Comparison of ENCODE assay signal across 18 cellular contexts in the genomic region with DNA sequence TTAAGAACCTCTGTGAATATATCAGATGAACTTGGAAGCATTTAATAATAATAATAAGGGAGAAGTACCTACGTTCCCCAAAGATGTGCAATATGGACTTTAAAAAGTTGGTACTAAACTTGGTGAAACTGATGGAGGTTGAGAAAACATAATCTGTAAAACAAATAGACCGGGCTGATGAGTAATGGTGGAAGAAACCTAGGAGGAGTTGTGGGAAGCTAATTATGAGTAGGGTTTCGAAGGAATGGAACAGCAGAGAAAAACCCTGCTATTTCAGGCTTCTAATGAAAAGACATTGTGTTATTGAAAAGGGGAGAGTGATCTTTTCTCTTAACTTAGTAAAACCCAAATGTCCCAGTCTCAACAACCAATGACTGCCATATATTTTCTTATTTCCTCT.
DNase-seq lines count a peak whose midpoint lies in the region; ATAC-seq and TF ChIP-seq lines count a peak whose summit lies in the region.
"Had no signal": no experiment of that assay in that cellular context is flagged by ENCODE, and none has a peak within 500 bp of the region (broad histone marks: within the 10 kb centered on the region; RNA-seq: fewer than 3 reads in every experiment).

No MANE protein-coding gene starts in this region.

- peaks cover 29% of the 10 kb centered on the region for H3K36me3 Mint-ChIP-seq in HFFc6 (ENCODE audit: low read depth)

- peaks cover 0 to 11% (median 4%) of the 10 kb centered on the region in 4 donors for H3K9me3 ChIP-seq in upper lobe of left lung

- H3K4me1 ChIP-seq in ACC112 (ENCODE audit: control insufficient read depth, insufficient read depth, low read length, unreplicated experiment) (peaks cover 23% of the 10 kb centered on the region), upper lobe of left lung (no peaks in the 10 kb centered on the region)

- H3K27ac ChIP-seq in ACC112 (ENCODE audit: low read depth, low read length) (peak overlapping the region; percentile 24), upper lobe of left lung (no peak overlapping the region)

- H3K27me3 Mint-ChIP-seq in HFFc6 (ENCODE audit: insufficient read depth): no peaks in the 10 kb centered on the region

- no peaks in the 10 kb centered on the region for H3K27me3 ChIP-seq in ACC112 (ENCODE audit: insufficient read depth, low read length)
- no peaks in the 10 kb centered on the region for H3K27me3 ChIP-seq in upper lobe of left lung

- TF ChIP-seq CTCF in HFFc6 (IDR thresholded peaks at IDR 0.05): no peak
- no peak for TF ChIP-seq CTCF in upper lobe of left lung (IDR thresholded peaks at IDR 0.05)

- peaks cover 7% of the 10 kb centered on the region; the same call in 1 of the 2 replicates for H3K36me3 ChIP-seq in ACC112 (ENCODE audit: insufficient read depth, low read length)
- H3K36me3 ChIP-seq in upper lobe of left lung: no peaks in the 10 kb centered on the region

- H2AFZ ChIP-seq in ACC112 (ENCODE audit: low read length, unreplicated experiment): no peak overlapping the region

- ATAC-seq in upper lobe of left lung (ENCODE audit: low FRiP score in 2 of 2) (no peak), GM21360 (IDR thresholded peaks at IDR 0.05; ENCODE audit: unreplicated experiment) (no peak)
- ATAC-seq: HepG2 had no signal

- H3K27ac Mint-ChIP-seq in HFFc6: peak overlapping the region; percentile 36
- H3K27ac Mint-ChIP-seq: CD4-positive, alpha-beta T cell had no signal

- 45 to 71% methylated on average over 3 of the region's 3 CpGs for WGBS in upper lobe of left lung, 2 donors

- no peak for TF ChIP-seq POLR2A in upper lobe of left lung (IDR thresholded peaks at IDR 0.05)

- H3K79me2 ChIP-seq in ACC112 (ENCODE audit: control insufficient read depth, insufficient read depth, low read length, unreplicated experiment): no peaks in the 10 kb centered on the region

- peaks cover 17% of the 10 kb centered on the region for H3K4me1 Mint-ChIP-seq in HFFc6 (ENCODE audit: low read depth)

- CTCF ChIA-PET in HEK293T (lab: Yijun Ruan, JAX): no interaction called here

- TF ChIP-seq EP300 in upper lobe of left lung (IDR thresholded peaks at IDR 0.05): no peak

- H3K4me3 ChIP-seq in ACC112 (ENCODE audit: low read depth, low read length) (no peak overlapping the region), upper lobe of left lung (no peak overlapping the region)

- DNase-seq in HFFc6: peak; percentile 26
- peak; percentile 57 for DNase-seq in astrocyte of the hippocampus (ENCODE audit: low read depth, low spot score)
- DNase-seq in kidney glomerular epithelial cell (lab: John Stamatoyannopoulos, UW): peak; percentile 11
- no peak for DNase-seq in upper lobe of left lung
- DNase-seq in HEK293T (ENCODE audit: extremely low spot score): no peak
- DNase-seq in NAMALWA (ENCODE audit: low spot score): no peak
- DNase-seq: AML-193; Calu3; CD4-positive, alpha-beta T cell; DMS79 treated with DMSO at 0.1 percent for 48 hours; NCI-H187 treated with DMSO at 0.1 percent for 48 hours; NCI-H2171; NCI-H446 treated with DMSO at 0.1 percent for 48 hours; NCI-H774; SHP77 treated with DMSO at 0.1 percent for 48 hours had no signal

- H3K4me3 Mint-ChIP-seq in HFFc6: peak overlapping the region; percentile 8; the same call in 1 of the 2 replicates
- H3K4me3 Mint-ChIP-seq: CD4-positive, alpha-beta T cell had no signal

- POLR2A ChIA-PET in HEK293T (lab: Yijun Ruan, JAX): no interaction called here

- peaks cover 25% of the 10 kb centered on the region for H3K9me3 Mint-ChIP-seq in HFFc6

TF ChIP-seq in HEK293T, 16 proteins besides CTCF, POLR2A, EP300 and RAD21:
- TF ChIP-seq SP1 (IDR thresholded peaks at IDR 0.05) (no peak), L3MBTL2 (conservative IDR thresholded peaks at IDR 0.05) (no peak)
- TF ChIP-seq, protein P1, sequence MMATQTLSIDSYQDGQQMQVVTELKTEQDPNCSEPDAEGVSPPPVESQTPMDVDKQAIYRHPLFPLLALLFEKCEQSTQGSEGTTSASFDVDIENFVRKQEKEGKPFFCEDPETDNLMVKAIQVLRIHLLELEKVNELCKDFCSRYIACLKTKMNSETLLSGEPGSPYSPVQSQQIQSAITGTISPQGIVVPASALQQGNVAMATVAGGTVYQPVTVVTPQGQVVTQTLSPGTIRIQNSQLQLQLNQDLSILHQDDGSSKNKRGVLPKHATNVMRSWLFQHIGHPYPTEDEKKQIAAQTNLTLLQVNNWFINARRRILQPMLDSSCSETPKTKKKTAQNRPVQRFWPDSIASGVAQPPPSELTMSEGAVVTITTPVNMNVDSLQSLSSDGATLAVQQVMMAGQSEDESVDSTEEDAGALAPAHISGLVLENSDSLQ (IDR thresholded peaks at IDR 0.05): no peak

Comparison
In these comparisons a context has a peak if more than half of its experiments do, and no peak if none do; other contexts are left out.
1. DNase-seq: peak in HFFc6 (single experiment), astrocyte of the hippocampus (single experiment) and kidney glomerular epithelial cell (single experiment); none in upper lobe of left lung (0 of 2), HEK293T (single experiment) and NAMALWA (single experiment).